ENCODE assay signal across 1 cellular context in the genomic region with DNA sequence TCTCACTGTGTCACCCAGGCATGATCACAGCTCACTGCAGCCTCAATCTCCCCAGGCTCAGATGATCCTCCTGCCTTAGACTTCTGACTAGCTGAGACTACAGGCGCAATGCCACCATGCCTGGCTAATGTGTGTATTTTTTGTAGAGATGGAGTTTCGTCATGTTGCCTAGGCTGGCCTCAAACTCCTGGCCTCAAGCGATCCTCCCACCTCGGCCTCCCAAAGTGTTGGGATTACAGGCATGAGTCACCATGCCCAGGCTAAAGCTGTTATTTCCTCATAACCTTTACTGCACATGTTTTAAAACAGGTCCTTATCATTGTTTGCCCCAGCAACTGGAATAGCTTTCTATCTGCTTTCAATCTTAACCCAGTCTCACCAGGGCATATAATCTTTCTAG.
TF ChIP-seq lines count a peak whose summit lies in the region.

No MANE protein-coding gene starts in this region.

TF ChIP-seq in IMR-90, 13 proteins besides CTCF, POLR2A, EP300 and RAD21:
- no peak for TF ChIP-seq MAZ (IDR thresholded peaks at IDR 0.05; ENCODE audit: borderline replicate concordance, low read depth, low read length)
- no peak for TF ChIP-seq CHD1 (IDR thresholded peaks at IDR 0.05; ENCODE audit: low read depth, low read length)
- no peak for TF ChIP-seq BHLHE40 (IDR thresholded peaks at IDR 0.05; ENCODE audit: low read depth, low read length)
- TF ChIP-seq CEBPB (IDR thresholded peaks at IDR 0.05; ENCODE audit: low read depth, low read length) = no peak
- no peak for TF ChIP-seq RFX5 (IDR thresholded peaks at IDR 0.05; ENCODE audit: low read depth, low read length)
- TF ChIP-seq NFE2L2 (IDR thresholded peaks at IDR 0.05; ENCODE audit: low read depth, low read length) = no peak
- TF ChIP-seq, protein P1, sequence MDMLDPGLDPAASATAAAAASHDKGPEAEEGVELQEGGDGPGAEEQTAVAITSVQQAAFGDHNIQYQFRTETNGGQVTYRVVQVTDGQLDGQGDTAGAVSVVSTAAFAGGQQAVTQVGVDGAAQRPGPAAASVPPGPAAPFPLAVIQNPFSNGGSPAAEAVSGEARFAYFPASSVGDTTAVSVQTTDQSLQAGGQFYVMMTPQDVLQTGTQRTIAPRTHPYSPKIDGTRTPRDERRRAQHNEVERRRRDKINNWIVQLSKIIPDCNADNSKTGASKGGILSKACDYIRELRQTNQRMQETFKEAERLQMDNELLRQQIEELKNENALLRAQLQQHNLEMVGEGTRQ (IDR thresholded peaks at IDR 0.05; ENCODE audit: low read depth, low read length) = no peak
- TF ChIP-seq, protein P2, sequence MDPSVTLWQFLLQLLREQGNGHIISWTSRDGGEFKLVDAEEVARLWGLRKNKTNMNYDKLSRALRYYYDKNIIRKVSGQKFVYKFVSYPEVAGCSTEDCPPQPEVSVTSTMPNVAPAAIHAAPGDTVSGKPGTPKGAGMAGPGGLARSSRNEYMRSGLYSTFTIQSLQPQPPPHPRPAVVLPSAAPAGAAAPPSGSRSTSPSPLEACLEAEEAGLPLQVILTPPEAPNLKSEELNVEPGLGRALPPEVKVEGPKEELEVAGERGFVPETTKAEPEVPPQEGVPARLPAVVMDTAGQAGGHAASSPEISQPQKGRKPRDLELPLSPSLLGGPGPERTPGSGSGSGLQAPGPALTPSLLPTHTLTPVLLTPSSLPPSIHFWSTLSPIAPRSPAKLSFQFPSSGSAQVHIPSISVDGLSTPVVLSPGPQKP (IDR thresholded peaks at IDR 0.05; ENCODE audit: borderline replicate concordance, low read depth, low read length) = no peak
- TF ChIP-seq RCOR1 (IDR thresholded peaks at IDR 0.05; ENCODE audit: insufficient replicate concordance, low read length) = no peak
- no peak for TF ChIP-seq FOS (IDR thresholded peaks at IDR 0.05; ENCODE audit: low read depth, low read length)
- no peak for TF ChIP-seq SMC3 (IDR thresholded peaks at IDR 0.05; ENCODE audit: low read depth, low read length)
